ENCODE assay signal across 12 cellular contexts in the genomic region with DNA sequence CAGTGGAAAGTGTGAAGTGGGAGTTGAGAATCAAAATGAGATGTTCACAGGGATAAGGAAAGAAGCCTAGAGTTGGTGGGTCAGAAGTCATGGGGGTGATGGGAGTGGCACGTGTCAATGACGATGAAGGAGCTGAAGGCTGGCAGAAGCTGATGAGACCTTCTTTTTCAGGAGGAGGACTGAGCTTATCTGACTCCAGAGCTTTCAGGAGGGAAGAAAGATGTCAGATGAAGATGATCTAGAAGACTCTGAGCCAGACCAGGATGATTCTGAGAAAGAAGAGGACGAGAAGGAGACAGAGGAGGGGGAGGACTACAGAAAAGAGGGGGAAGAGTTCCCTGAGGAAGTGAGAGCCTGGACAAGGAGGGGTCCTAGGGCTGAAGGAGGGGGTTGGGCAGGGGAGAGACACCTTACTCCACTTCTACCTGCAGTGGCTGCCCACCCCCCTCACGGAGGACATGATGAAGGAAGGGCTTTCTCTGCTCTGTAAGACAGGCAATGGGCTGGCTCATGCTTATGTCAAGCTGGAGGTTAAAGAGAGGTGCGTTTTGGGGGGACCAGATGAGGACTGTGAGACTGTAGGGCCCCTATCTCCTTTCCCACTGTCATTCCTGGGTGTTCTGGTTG. TPM values are rescaled to one million over a fixed set of nuclear protein-coding genes. Genes with fewer than 3 reads are reported as not detected.
DNase-seq lines count a peak whose midpoint lies in the region; ATAC-seq and TF ChIP-seq lines count a peak whose summit lies in the region.
"Had no signal": no experiment of that assay in that cellular context is flagged by ENCODE, and none has a peak within 500 bp of the region (broad histone marks: within the 10 kb centered on the region; RNA-seq: fewer than 3 reads in every experiment).

No MANE protein-coding gene starts in this region.

- TF ChIP-seq CTCF in AG04449 (IDR thresholded peaks at IDR 0.05; ENCODE audit: insufficient read depth, low read length, missing control alignments) (no peak), dorsolateral prefrontal cortex (IDR thresholded peaks at IDR 0.05 in 54 of 56, conservative IDR thresholded peaks at IDR 0.05 in 2 of 56; ENCODE audit: low read depth in 1 of 56, partially characterized antibody in 56 of 56) (no peak), GM13976 (IDR thresholded peaks at IDR 0.05; ENCODE audit: borderline replicate concordance, control extremely low read depth, extremely low read depth, insufficient read depth, missing control alignments) (no peak)

- WGBS in HUES64, result 58% methylated on average over 5 of the region's 5 CpGs

- DNase-seq in AG04449 (ENCODE audit: low read depth, low spot score) (no peak), dorsolateral prefrontal cortex (no peak), GM13976 (ENCODE audit: low spot score) (no peak)
- DNase-seq in naive thymus-derived CD4-positive, alpha-beta T cell, result no peak
- DNase-seq in activated CD4-positive, alpha-beta T cell treated with anti-CD3 and anti-CD28 coated beads for 48 hours, result no peak
- DNase-seq: activated CD4-positive, alpha-beta T cell treated with anti-CD3 and anti-CD28 coated beads, Interleukin-2, amount 50 U/mL, for 4 hours; DMS 273 treated with DMSO at 0.1 percent for 48 hours had no signal

- no peaks in the 10 kb centered on the region for H3K36me3 ChIP-seq in HUES64 (ENCODE audit: insufficient read depth, low read length)
- no peaks in the 10 kb centered on the region for H3K36me3 ChIP-seq in naive thymus-derived CD4-positive, alpha-beta T cell (ENCODE audit: control insufficient read depth in 2 of 3, insufficient read depth in 3 of 3, low read length in 3 of 3)

- no peaks in the 10 kb centered on the region for H3K27me3 ChIP-seq in HUES64 (ENCODE audit: insufficient read depth, low read length)
- H3K27me3 ChIP-seq in dorsolateral prefrontal cortex, result no peaks in the 10 kb centered on the region
- no peaks in the 10 kb centered on the region for H3K27me3 ChIP-seq in naive thymus-derived CD4-positive, alpha-beta T cell (ENCODE audit: control insufficient read depth in 2 of 2, insufficient read depth in 2 of 2, low read length in 2 of 2)

- peaks cover 18% of the 10 kb centered on the region for H3K4me1 ChIP-seq in HUES64 (ENCODE audit: insufficient read depth, low read length)
- H3K4me1 ChIP-seq in naive thymus-derived CD4-positive, alpha-beta T cell (ENCODE audit: control insufficient read depth in 2 of 2, insufficient read depth in 2 of 2, low read length in 2 of 2), result peaks cover 14 to 17% of the 10 kb centered on the region in 2 donors

- CTCF ChIA-PET in AG04449 (lab: Yijun Ruan, JAX), result interaction anchor here (0.9 to 5.4 kb wide), 9 partner anchors 8 to 207 kb away, joined by 3 to 53 read pairs (median 6); a partner anchor contains a TSS
- CTCF ChIA-PET in naive thymus-derived CD4-positive, alpha-beta T cell (lab: Charles Lee), result interaction anchor here (0.8 to 3.6 kb wide), 3 partner anchors 19 to 34 kb away, joined by 4 to 16 read pairs (median 9); a partner anchor contains a TSS

- no peaks in the 10 kb centered on the region for H3K9me3 ChIP-seq in HUES64 (ENCODE audit: insufficient read depth, low read depth, low read length)
- no peaks in the 10 kb centered on the region for H3K9me3 ChIP-seq in naive thymus-derived CD4-positive, alpha-beta T cell (ENCODE audit: control insufficient read depth in 2 of 3, low read length in 3 of 3)

- peaks cover 0 to 3% (median 0%) of the 10 kb centered on the region in 11 donors for H3K9me3 Mint-ChIP-seq in naive thymus-derived CD4-positive, alpha-beta T cell
- H3K9me3 Mint-ChIP-seq: brain had no signal

- peaks cover 0 to 4% (median 0%) of the 10 kb centered on the region in 7 donors for H3K4me1 Mint-ChIP-seq in naive thymus-derived CD4-positive, alpha-beta T cell
- H3K4me1 Mint-ChIP-seq: brain had no signal

- no peak overlapping the region for H3K27ac Mint-ChIP-seq in naive thymus-derived CD4-positive, alpha-beta T cell
- H3K27ac Mint-ChIP-seq: brain had no signal

- H3K4me3 Mint-ChIP-seq in naive thymus-derived CD4-positive, alpha-beta T cell, result no peak overlapping the region
- H3K4me3 Mint-ChIP-seq: brain had no signal

- in situ Hi-C loops in GM13976 (cut with MboI; ENCODE audit: low sequenced_read_pairs, unreplicated experiment), result no loop called here

- H3K27ac ChIP-seq in HUES64 (ENCODE audit: low read depth, low read length) (no peak overlapping the region), dorsolateral prefrontal cortex (peak overlapping the region in 46 of 59 donors; percentile 6 to 95 (median 88))
- H3K27ac ChIP-seq in naive thymus-derived CD4-positive, alpha-beta T cell (ENCODE audit: low read depth, low read length), result peak overlapping the region; percentile 93

- peaks cover 0 to 5% (median 0%) of the 10 kb centered on the region in 5 donors for H3K36me3 Mint-ChIP-seq in naive thymus-derived CD4-positive, alpha-beta T cell

- H3K27me3 Mint-ChIP-seq in naive thymus-derived CD4-positive, alpha-beta T cell, result no peaks in the 10 kb centered on the region
- H3K27me3 Mint-ChIP-seq: brain had no signal

- POLR2A ChIA-PET in AG04449 (lab: Yijun Ruan, JAX), result interaction anchor here (0.6 to 1.6 kb wide), 3 partner anchors 14 to 235 kb away, joined by 3 to 6 read pairs (median 3); a partner anchor contains a TSS
- POLR2A ChIA-PET in naive thymus-derived CD4-positive, alpha-beta T cell (lab: Charles Lee), result interaction anchor here (0.6 to 3.8 kb wide), 14 partner anchors 8 to 63 kb away, joined by 3 to 20 read pairs (median 4); a partner anchor contains a TSS

- ATAC-seq in naive thymus-derived CD4-positive, alpha-beta T cell, result no peak
- ATAC-seq in HG02571 (IDR thresholded peaks at IDR 0.05; ENCODE audit: unreplicated experiment) (no peak), GM21576 (IDR thresholded peaks at IDR 0.05; ENCODE audit: unreplicated experiment) (no peak)

- 0 out of 2 replicates have a peak overlapping the region, but pooled peaks have one; percentile 77 for H3K9ac ChIP-seq in HUES64 (ENCODE audit: low read depth, low read length)

- peak overlapping the region; percentile 92 for H3K4me3 ChIP-seq in AG04449 (ENCODE audit: low read depth, low read length)
- peak overlapping the region; percentile 68 for H3K4me3 ChIP-seq in HUES64 (ENCODE audit: low read length)
- peak overlapping the region; percentile 55 to 99 (median 81) for H3K4me3 ChIP-seq in dorsolateral prefrontal cortex
- H3K4me3 ChIP-seq in naive thymus-derived CD4-positive, alpha-beta T cell (ENCODE audit: low read length), result peak overlapping the region; percentile 75

- intact Hi-C loops in dorsolateral prefrontal cortex (cut with DNase I), result loop anchor here (2.0 to 5.0 kb wide), 3 partner anchors 15 to 38 kb away; a partner anchor contains a TSS
- intact Hi-C loops in naive thymus-derived CD4-positive, alpha-beta T cell (cut with micrococcal nuclease), result no loop called here

RNA-seq across cellular contexts. Expression of a gene that starts 0.9 kb away (rescaled TPM):
- polyA plus RNA-seq in HUES64 (2013, experiment 1 of 2), result 1.8 TPM
- 4.2 TPM for polyA plus RNA-seq in HUES64 (2013, experiment 2 of 2)
- total RNA-seq in dorsolateral prefrontal cortex, result 10 to 100 TPM; 16.3 to 32.4 (median 22.4) TPM
- total RNA-seq in naive thymus-derived CD4-positive, alpha-beta T cell, result 10 to 100 TPM in 1 of 5 experiments, 1 to 10 TPM in 4; 6.6 to 12.1 (median 7.3) TPM
- polyA plus RNA-seq in naive thymus-derived CD4-positive, alpha-beta T cell, result 1 to 10 TPM; 4.5 to 5.4 TPM

RNA-seq across cellular contexts. Expression of a gene that starts 8.9 kb away (rescaled TPM):
- 43.3 TPM for polyA plus RNA-seq in HUES64 (2013, experiment 1 of 2)
- 68.8 TPM for polyA plus RNA-seq in HUES64 (2013, experiment 2 of 2)
- 1,000 to 10,000 TPM in 14 of 120 experiments, 100 to 1,000 TPM in 106; 270 to 1,166 (median 848) TPM for total RNA-seq in dorsolateral prefrontal cortex
- total RNA-seq in naive thymus-derived CD4-positive, alpha-beta T cell, result 100 to 1,000 TPM in 3 of 5 experiments, 10 to 100 TPM in 2; 65.3 to 193 (median 178) TPM
- 10 to 100 TPM; 22.5 to 31.0 TPM for polyA plus RNA-seq in naive thymus-derived CD4-positive, alpha-beta T cell

RNA-seq across cellular contexts. Expression of a gene that starts 22.2 kb away (rescaled TPM):
- 63.0 TPM for polyA plus RNA-seq in HUES64 (2013, experiment 1 of 2)
- 65.5 TPM for polyA plus RNA-seq in HUES64 (2013, experiment 2 of 2)
- total RNA-seq in dorsolateral prefrontal cortex, result 100 to 1,000 TPM; 147 to 334 (median 199) TPM
- 10 to 100 TPM; 29.5 to 42.2 (median 34.4) TPM for total RNA-seq in naive thymus-derived CD4-positive, alpha-beta T cell
- 1 to 10 TPM in 1 of 2 donors, under 1 TPM in 1; 0.95 to 2.0 TPM for polyA plus RNA-seq in naive thymus-derived CD4-positive, alpha-beta T cell

RNA-seq across cellular contexts. Expression of a gene that starts 32.4 kb away (rescaled TPM):
- polyA plus RNA-seq in HUES64 (2013, experiment 1 of 2), result 10.5 TPM
- 9.4 TPM for polyA plus RNA-seq in HUES64 (2013, experiment 2 of 2)
- 10 to 100 TPM in 3 of 120 experiments, 1 to 10 TPM in 117; 1.8 to 12.4 (median 5.6) TPM for total RNA-seq in dorsolateral prefrontal cortex
- total RNA-seq in naive thymus-derived CD4-positive, alpha-beta T cell, result 10 to 100 TPM in 3 of 5 experiments, 1 to 10 TPM in 2; 5.1 to 20.2 (median 11.2) TPM
- 10 to 100 TPM; 10.8 to 14.5 TPM for polyA plus RNA-seq in naive thymus-derived CD4-positive, alpha-beta T cell

RNA-seq across cellular contexts. Expression of a gene that starts 38.1 kb away (rescaled TPM):
- not detected for polyA plus RNA-seq in HUES64 (2013, experiment 1 of 2)
- polyA plus RNA-seq in HUES64 (2013, experiment 2 of 2), result not detected
- not detected for total RNA-seq in dorsolateral prefrontal cortex
- total RNA-seq in naive thymus-derived CD4-positive, alpha-beta T cell, result not detected
- polyA plus RNA-seq in naive thymus-derived CD4-positive, alpha-beta T cell, result not detected
- total RNA-seq: liver had no signal
- polyA plus RNA-seq: liver had no signal

Comparison
In these comparisons a context has a peak if more than half of its experiments do, and no peak if none do; other contexts are left out.
1. intact Hi-C loops: an anchor here in dorsolateral prefrontal cortex (2.0 to 5.0 kb wide); none called in naive thymus-derived CD4-positive, alpha-beta T cell.